Comparison of ENCODE assay signal across 1 cellular context in the genomic region with DNA sequence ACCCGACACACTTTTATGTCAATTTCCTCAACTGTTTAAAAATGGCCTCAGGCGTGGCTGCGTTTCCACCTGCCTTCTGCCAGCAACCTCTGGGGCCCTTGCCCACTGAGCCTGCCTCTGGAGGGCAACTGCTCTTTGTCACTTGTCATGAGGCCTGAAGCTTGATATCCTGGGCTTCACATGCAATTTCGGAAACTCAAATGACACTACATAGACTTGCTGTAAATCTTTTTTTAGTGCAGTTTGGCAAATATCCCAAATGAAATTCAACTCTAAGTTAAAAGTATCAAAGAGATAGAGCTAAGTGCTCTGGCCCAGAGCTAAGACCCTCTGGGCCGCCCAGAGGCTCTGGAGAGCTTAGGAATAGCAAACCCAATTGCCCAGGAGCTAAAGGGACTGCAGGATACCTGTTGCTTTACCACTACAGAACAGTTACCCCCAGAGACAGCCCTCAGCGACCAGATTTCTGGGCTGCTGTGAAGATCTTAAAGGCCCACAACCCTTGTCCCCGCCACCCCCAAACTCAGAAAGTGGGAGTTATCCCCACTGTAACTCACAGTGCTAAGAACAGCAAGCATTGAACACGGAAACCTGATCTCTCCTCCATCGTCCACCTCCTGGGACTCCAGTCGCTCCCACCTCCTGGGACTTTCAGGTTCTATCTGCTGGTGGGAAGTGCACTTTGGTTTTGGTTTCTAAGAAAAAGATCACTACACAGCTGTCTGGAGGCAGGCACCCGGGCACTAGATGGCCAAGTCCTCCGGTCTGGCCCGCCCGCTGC.
TF ChIP-seq lines count a peak whose summit lies in the region.

No MANE protein-coding gene starts in this region.

TF ChIP-seq in H1, 55 proteins besides CTCF, POLR2A, EP300 and RAD21:
- TF ChIP-seq SRF (IDR thresholded peaks at IDR 0.05; ENCODE audit: low read depth, low read length) (no peak), SP4 (IDR thresholded peaks at IDR 0.05; ENCODE audit: low read length) (no peak), POLR2AphosphoS5 (IDR thresholded peaks at IDR 0.05; ENCODE audit: low read depth, low read length) (no peak)
TF ChIP-seq in H1: peak in this region for 0.
